14 cellular contexts compared by ENCODE assay signal in genomic region chr10:32963102-32963501, GRCh38. TPM values are rescaled to one million over a fixed set of nuclear protein-coding genes. Genes with fewer than 3 reads are reported as not detected.
DNase-seq lines count a peak whose midpoint lies in the region; ATAC-seq, FAIRE-seq and TF ChIP-seq lines count a peak whose summit lies in the region.
"Had no signal": no experiment of that assay in that cellular context is flagged by ENCODE, and none has a peak within 500 bp of the region (broad histone marks: within the 10 kb centered on the region; RNA-seq: fewer than 3 reads in every experiment).

No MANE protein-coding gene starts in this region.

- intact Hi-C loops in heart right ventricle (cut with DNase I) (no loop called here), Right ventricle myocardium inferior (cut with DNase I) (no loop called here), transverse colon (cut with DNase I; ENCODE audit: low total_unique reads) (no loop called here)

- ATAC-seq in heart right ventricle (peak in 3 of 8 donors; percentile 35 to 42 (median 36)), Right ventricle myocardium inferior (no peak), GM21526 (IDR thresholded peaks at IDR 0.05; ENCODE audit: low FRiP score, unreplicated experiment) (no peak), HG03442 (IDR thresholded peaks at IDR 0.05; ENCODE audit: unreplicated experiment) (no peak)
- ATAC-seq: natural killer cell had no signal

- H3K9me3 ChIP-seq in heart right ventricle (peaks cover 0 to 8% (median 0%) of the 10 kb centered on the region in 11 donors), adipocyte (ENCODE audit: control insufficient read depth, low read length) (no peaks in the 10 kb centered on the region), transverse colon (no peaks in the 10 kb centered on the region)
- H3K9me3 ChIP-seq: BLaER1, suprapubic skin had no signal

- peak overlapping the region; percentile 50 for H3K9ac ChIP-seq in adipocyte (ENCODE audit: low read length)
- H3K9ac ChIP-seq: BLaER1 had no signal

- no peak for FAIRE-seq in GM19239 (lab: Jason Lieb, UNC)

- no peak for DNase-seq in heart right ventricle
- DNase-seq in Right ventricle myocardium inferior (ENCODE audit: missing footprints) = no peak
- DNase-seq in adipocyte (ENCODE audit: low read depth) = peak; percentile 83
- DNase-seq in hepatic stellate cell (ENCODE audit: low spot score) = peak; percentile 36
- no peak for DNase-seq in transverse colon
- DNase-seq in GM19239 (ENCODE audit: insufficient read length, low spot score) = no peak
- DNase-seq: hypothalamus, natural killer cell, NCI-H2081, RPMI8226 had no signal

- H3K4me1 ChIP-seq in heart right ventricle (peaks cover 0 to 58% (median 48%) of the 10 kb centered on the region in 9 donors), adipocyte (ENCODE audit: control insufficient read depth, insufficient read depth, low read length) (peaks cover 42% of the 10 kb centered on the region), transverse colon (peaks cover 5 to 31% (median 17%) of the 10 kb centered on the region in 4 donors)

- TF ChIP-seq EP300 in transverse colon (IDR thresholded peaks at IDR 0.05; ENCODE audit: low read depth) = no peak

- H3K36me3 ChIP-seq in heart right ventricle (no peaks in the 10 kb centered on the region), adipocyte (ENCODE audit: control insufficient read depth, insufficient read depth, low read length, severe bottlenecking) (no peaks in the 10 kb centered on the region), transverse colon (no peaks in the 10 kb centered on the region)
- H3K36me3 ChIP-seq: BLaER1, suprapubic skin had no signal

- no peak for TF ChIP-seq POLR2A in transverse colon (IDR thresholded peaks at IDR 0.05)

- in situ Hi-C loops in transverse colon (cut with MboI; ENCODE audit: low pct_ligation_motif_present in 1 of 4, low pct_unique_long_range_greater_than_20kb in 1 of 4, low sequenced_read_pairs in 3 of 4) = no loop called here

- H3K27me3 ChIP-seq in heart right ventricle (no peaks in the 10 kb centered on the region), adipocyte (replicated peaks; ENCODE audit: control insufficient read depth, insufficient read depth, low read length) (no peaks in the 10 kb centered on the region), transverse colon (no peaks in the 10 kb centered on the region)
- H3K27me3 ChIP-seq: BLaER1, suprapubic skin had no signal

- H3K27ac ChIP-seq in heart right ventricle = peak overlapping the region; percentile 64 to 100 (median 84)
- H3K27ac ChIP-seq in transverse colon = peak overlapping the region; percentile 7 to 99 (median 86)
- H3K27ac ChIP-seq: BLaER1 had no signal

- TF ChIP-seq CTCF in heart right ventricle (IDR thresholded peaks at IDR 0.05) = no peak
- no peak for TF ChIP-seq CTCF in transverse colon (IDR thresholded peaks at IDR 0.05)

- 4 to 9% methylated on average over 3 of the region's 3 CpGs for WGBS in heart right ventricle, 2 donors
- WGBS in transverse colon (ENCODE audit: low coverage in 1 of 2), 2 donors = 64 to 67% methylated on average over 3 of the region's 3 CpGs

- peak overlapping the region in 2 of 10 donors; percentile 9 to 18 for H3K4me3 ChIP-seq in heart right ventricle
- H3K4me3 ChIP-seq in adipocyte (ENCODE audit: low read length) = peak overlapping the region; percentile 32
- H3K4me3 ChIP-seq in transverse colon = no peak overlapping the region
- H3K4me3 ChIP-seq: BLaER1 had no signal

RNA-seq across cellular contexts. Expression of gene ITGB1, which starts 5.1 kb away (rescaled TPM):
- total RNA-seq in heart right ventricle = 100 to 1,000 TPM; 503 to 713 (median 595) TPM
- polyA plus RNA-seq in heart right ventricle = 100 to 1,000 TPM; 169 to 828 TPM
- 583 TPM for total RNA-seq in Right ventricle myocardium inferior
- 100 to 1,000 TPM; 135 to 362 (median 252) TPM for total RNA-seq in transverse colon

Comparison
In these comparisons a context has a peak if more than half of its experiments do, and no peak if none do; other contexts are left out.
1. DNase-seq: peak in adipocyte (single experiment) and hepatic stellate cell (single experiment); none in heart right ventricle (0 of 2), Right ventricle myocardium inferior (single experiment), transverse colon (single experiment) and GM19239 (single experiment).